In genomic region chr2:75982750-75983149, GRCh38 we compare ENCODE assay signal across 22 cellular contexts.
"Had no signal": no experiment of that assay in that cellular context is flagged by ENCODE, and none has a peak within 500 bp of the region (broad histone marks: within the 10 kb centered on the region; RNA-seq: fewer than 3 reads in every experiment).

No MANE protein-coding gene starts in this region.

- H3K4me1 Mint-ChIP-seq: IgD-negative memory B cell had no signal

- H3K36me3 ChIP-seq: SJSA1 had no signal

- FAIRE-seq: HTR-8/SVneo, K562, RCC 7860 had no signal

- H3K9ac ChIP-seq: KMS-11 had no signal

- H3K4me1 ChIP-seq: SJSA1 had no signal

- H3K27me3 ChIP-seq: SJSA1 had no signal

- H3K27ac Mint-ChIP-seq: IgD-negative memory B cell had no signal

- H3K27me3 Mint-ChIP-seq: IgD-negative memory B cell had no signal

- H3K4me3 Mint-ChIP-seq: IgD-negative memory B cell had no signal

- ATAC-seq: K562 had no signal

- DNase-seq: Kasumi-1, MM.1S, NCI-H1092 treated with DMSO at 0.1 percent for 48 hours, NCI-H1436, NCI-H187, NCI-H2029, NCI-H2081 treated with DMSO at 0.1 percent for 48 hours, NCI-H2171 treated with DMSO at 0.1 percent for 48 hours, NCI-H345, NCI-H446 treated with DMSO at 0.1 percent for 48 hours, NCI-H510A treated with DMSO at 0.1 percent for 48 hours, NCI-H526, Right ventricle myocardium superior, RPMI8226, SIG-M5 had no signal

- H3K36me3 Mint-ChIP-seq: IgD-negative memory B cell had no signal

- H3K4me3 ChIP-seq: K562, SJSA1 had no signal

- H3K9me3 ChIP-seq: SJSA1 had no signal

- H3K27ac ChIP-seq: HL-60, KMS-11, SJSA1 had no signal
